In the genomic region with DNA sequence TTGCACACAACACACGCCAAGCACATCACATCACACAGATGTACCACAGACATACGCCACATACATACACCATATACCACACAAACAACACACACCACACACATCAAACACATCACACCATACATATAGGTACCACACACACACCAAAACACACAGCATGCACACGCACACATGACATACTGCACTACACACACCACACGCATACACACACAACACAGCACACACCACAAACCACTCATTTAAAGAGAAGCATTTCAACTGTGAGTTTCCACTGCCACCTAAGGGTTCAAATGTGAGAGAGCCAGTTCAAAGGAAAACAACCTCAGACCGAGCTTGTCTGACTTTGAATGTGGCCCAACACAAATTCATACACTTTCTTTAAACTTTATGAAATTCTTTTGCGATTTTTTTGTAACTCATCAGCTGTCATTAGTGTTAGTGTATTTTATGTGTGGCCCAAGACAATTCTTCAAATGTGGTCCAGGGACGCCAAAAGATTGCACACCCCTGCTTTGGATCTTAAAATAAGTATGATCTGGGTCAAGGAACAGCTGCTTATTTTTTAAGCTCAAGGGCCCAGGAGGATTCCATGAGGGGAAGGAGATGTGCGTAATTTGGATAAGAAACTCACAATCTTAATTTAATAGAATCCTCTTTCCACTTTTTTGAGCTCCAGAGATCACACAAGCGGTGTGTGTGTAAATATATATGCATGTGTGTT, we compare ENCODE assay signal across 8 cellular contexts.
DNase-seq lines count a peak whose midpoint lies in the region; ATAC-seq and TF ChIP-seq lines count a peak whose summit lies in the region.

No MANE protein-coding gene starts in this region.

- intact Hi-C loops in OCI-LY7 (cut with micrococcal nuclease; ENCODE audit: unreplicated experiment), result no loop called here
- intact Hi-C loops in heart right ventricle (cut with DNase I), result loop anchor here (1.0 to 10.0 kb wide), 11 partner anchors 95 to 501 kb away; no protein-coding TSS in a partner anchor
- intact Hi-C loops in testis (cut with DNase I; ENCODE audit: low total_unique reads), result loop anchor here (5.0 kb wide), 1 partner anchor 497 kb away; no protein-coding TSS in a partner anchor

- no peaks in the 10 kb centered on the region for H3K36me3 ChIP-seq in OCI-LY7 (ENCODE audit: insufficient read depth, low read length)
- no peaks in the 10 kb centered on the region for H3K36me3 ChIP-seq in heart right ventricle
- no peaks in the 10 kb centered on the region for H3K36me3 ChIP-seq in testis (ENCODE audit: low read depth, missing control alignments)

- H3K79me2 ChIP-seq in OCI-LY7 (ENCODE audit: insufficient read depth, low read depth, low read length), result no peaks in the 10 kb centered on the region

- H2AFZ ChIP-seq in OCI-LY7 (ENCODE audit: low read length), result no peak overlapping the region

- H3K27ac ChIP-seq in OCI-LY7 (ENCODE audit: low read depth, low read length, poor library complexity, severe bottlenecking) (no peak overlapping the region), heart right ventricle (no peak overlapping the region), testis (no peak overlapping the region)

- ATAC-seq in heart right ventricle (peak; percentile 29 to 61 (median 54)), GM19397 (IDR thresholded peaks at IDR 0.05; ENCODE audit: unreplicated experiment) (no peak)

- peak; percentile 32 for TF ChIP-seq CTCF in HFF-Myc (IDR thresholded peaks at IDR 0.05; ENCODE audit: low read depth, low read length, missing control alignments)
- TF ChIP-seq CTCF in OCI-LY7 (conservative IDR thresholded peaks at IDR 0.05; ENCODE audit: low read length), result peak; percentile 67
- peak in 7 of 9 donors; percentile 48 to 72 (median 62) for TF ChIP-seq CTCF in heart right ventricle (IDR thresholded peaks at IDR 0.05)
- TF ChIP-seq CTCF in testis (IDR thresholded peaks at IDR 0.05), result peak; percentile 24 to 57 (median 36)

- POLR2A ChIA-PET in OCI-LY7 (lab: Charles Lee), result no interaction called here

- 63 to 65% methylated on average over 9 of the region's 9 CpGs for WGBS in heart right ventricle, 2 donors
- WGBS in testis, 2 donors, result 49 to 51% methylated on average over 9 of the region's 9 CpGs

- H3K9me2 ChIP-seq in OCI-LY7 (ENCODE audit: insufficient read depth, low read length), result no peaks in the 10 kb centered on the region

- H3K4me1 ChIP-seq in OCI-LY7 (ENCODE audit: insufficient read depth, low read length, poor library complexity, severe bottlenecking) (no peaks in the 10 kb centered on the region), heart right ventricle (peaks cover 0 to 21% (median 4%) of the 10 kb centered on the region in 9 donors), testis (peaks cover 13% of the 10 kb centered on the region)

- DNase-seq in ACHN (peak; percentile 8), HFF-Myc (ENCODE audit: extremely low read depth, low read depth) (no peak), OCI-LY7 (ENCODE audit: low spot score) (peak; percentile 24), heart right ventricle (no peak), testis (peak; percentile 35), NCI-H226 (no peak)
- DNase-seq in activated naive CD4-positive, alpha-beta T cell treated with Interleukin-2 at 50 U/mL for 16 hours, result no peak

- no peak overlapping the region for H3K4me3 ChIP-seq in HFF-Myc (replicated peaks; ENCODE audit: low read depth, low read length)
- H3K4me3 ChIP-seq in OCI-LY7 (ENCODE audit: low read depth, low read length, poor library complexity, severe bottlenecking), result no peak overlapping the region
- H3K4me3 ChIP-seq in heart right ventricle, result no peak overlapping the region
- no peak overlapping the region for H3K4me3 ChIP-seq in testis

- peaks cover 0 to 7% (median 0%) of the 10 kb centered on the region in 7 donors for H3K27me3 ChIP-seq in heart right ventricle
- no peaks in the 10 kb centered on the region for H3K27me3 ChIP-seq in testis

- H3K4me2 ChIP-seq in OCI-LY7 (ENCODE audit: low read length), result no peak overlapping the region

- BruUV-seq in OCI-LY7 (replicated peaks; lab: Mats Ljungman, UMichigan), result no TSS peak

- CTCF ChIA-PET in OCI-LY7 (lab: Charles Lee; ENCODE audit: unreplicated experiment), result interaction anchor here (1.4 kb wide), 1 partner anchor 490 kb away, joined by 4 read pairs; no protein-coding TSS in a partner anchor

- H3K9me3 ChIP-seq in OCI-LY7 (ENCODE audit: low read length) (no peaks in the 10 kb centered on the region), heart right ventricle (no peaks in the 10 kb centered on the region), testis (no peaks in the 10 kb centered on the region)

- in situ Hi-C loops in ACHN (cut with HindIII; ENCODE audit: low pct_ligation_motif_present, low pct_unique_long_range_greater_than_20kb, low sequenced_read_pairs), result no loop called here

- TF ChIP-seq POLR2A in testis (IDR thresholded peaks at IDR 0.05), result no peak

- no peaks in the 10 kb centered on the region for H4K20me1 ChIP-seq in OCI-LY7 (ENCODE audit: insufficient read depth, low read length)

Comparison
In these comparisons a context has a peak if more than half of its experiments do, and no peak if none do; other contexts are left out.
1. DNase-seq: peak in ACHN (single experiment), OCI-LY7 (single experiment) and testis (single experiment); none in HFF-Myc (single experiment), heart right ventricle (0 of 2), NCI-H226 (single experiment) and activated naive CD4-positive, alpha-beta T cell treated with Interleukin-2 at 50 U/mL for 16 hours (single experiment).
2. Peak in every context shown above with its lines, with median percentiles within 50 percentile points of each other: CTCF ChIP-seq.